In the genomic region with DNA sequence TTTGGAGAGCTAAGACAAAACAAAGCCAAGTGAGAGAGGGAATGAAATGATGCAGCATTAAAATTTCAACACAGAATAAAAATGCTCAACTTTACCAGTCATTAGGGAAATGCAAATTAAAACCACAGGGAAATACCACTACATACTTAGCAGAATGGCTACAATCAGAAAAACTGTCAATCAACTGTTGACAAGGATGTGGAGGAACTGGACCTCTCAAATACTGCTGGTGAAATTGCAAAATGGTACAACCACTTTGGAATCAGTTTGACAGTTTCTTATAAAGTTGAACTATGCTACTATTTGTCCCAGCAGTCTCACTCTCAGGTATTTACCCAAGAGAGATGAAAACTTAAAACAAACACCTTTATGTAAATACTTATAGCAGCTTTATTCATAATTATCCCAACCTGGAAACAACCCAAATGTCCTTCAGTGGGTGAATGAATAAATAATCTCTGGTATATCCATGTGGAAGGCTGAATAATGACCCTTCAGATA, we compare ENCODE assay signal across 17 cellular contexts. TPM values are rescaled to one million over a fixed set of nuclear protein-coding genes. Genes with fewer than 3 reads are reported as not detected.
DNase-seq lines count a peak whose midpoint lies in the region; ATAC-seq and TF ChIP-seq lines count a peak whose summit lies in the region.
"Had no signal": no experiment of that assay in that cellular context is flagged by ENCODE, and none has a peak within 500 bp of the region (broad histone marks: within the 10 kb centered on the region; RNA-seq: fewer than 3 reads in every experiment).

No MANE protein-coding gene starts in this region.

- ATAC-seq in Panc1: no peak
- ATAC-seq in esophagus mucosa: peak; percentile 46
- ATAC-seq: HepG2 had no signal

- in situ Hi-C loops in Panc1 (cut with HindIII; ENCODE audit: low pct_unique_long_range_greater_than_20kb, low sequenced_read_pairs): no loop called here

- H3F3A ChIP-seq in smooth muscle cell (ENCODE audit: low read depth): peaks cover 2% of the 10 kb centered on the region

- H3K27me3 ChIP-seq in Panc1 (ENCODE audit: control insufficient read depth, insufficient read depth, low read length) (no peaks in the 10 kb centered on the region), smooth muscle cell (ENCODE audit: low read depth) (no peaks in the 10 kb centered on the region)

- H3K4me3 ChIP-seq in Panc1 (ENCODE audit: low read depth in 2 of 2, low read length in 2 of 2) (no peak overlapping the region), smooth muscle cell (no peak overlapping the region)

- H3K27ac ChIP-seq in Panc1 (ENCODE audit: low read length) (0 out of 2 replicates have a peak overlapping the region, but pooled peaks have one; percentile 18), smooth muscle cell (ENCODE audit: low read depth) (peak overlapping the region; percentile 36)
- H3K27ac ChIP-seq: 22Rv1, KMS-11 had no signal

- no TSS peak for BruUV-seq in Panc1 (replicated peaks; lab: Mats Ljungman, UMichigan)

- peaks cover 11% of the 10 kb centered on the region for H3K4me1 ChIP-seq in Panc1 (ENCODE audit: control insufficient read depth, insufficient read depth, low read length)
- H3K4me1 ChIP-seq in smooth muscle cell (ENCODE audit: low read depth): peaks cover 5% of the 10 kb centered on the region

- no peaks in the 10 kb centered on the region for H3K36me3 ChIP-seq in Panc1 (ENCODE audit: control insufficient read depth, insufficient read depth, low read length)
- no peaks in the 10 kb centered on the region for H3K36me3 ChIP-seq in smooth muscle cell (ENCODE audit: low read depth)

- no peaks in the 10 kb centered on the region for H4K20me1 ChIP-seq in smooth muscle cell (ENCODE audit: low read depth)

- H2AFZ ChIP-seq in smooth muscle cell (ENCODE audit: low read depth): no peak overlapping the region

- H3K4me2 ChIP-seq in smooth muscle cell: no peak overlapping the region
- H3K4me2 ChIP-seq: KMS-11 had no signal

- H3K79me2 ChIP-seq in smooth muscle cell (ENCODE audit: low read depth): no peaks in the 10 kb centered on the region

- CTCF ChIA-PET in Panc1 (lab: Charles Lee): no interaction called here

- H3K9me3 ChIP-seq in Panc1 (ENCODE audit: control insufficient read depth, insufficient read depth, low read depth, low read length) (peaks cover 6% of the 10 kb centered on the region; the same call in 1 of the 2 replicates), smooth muscle cell (replicated peaks; ENCODE audit: low read depth) (no peaks in the 10 kb centered on the region)

- POLR2A ChIA-PET in Panc1 (lab: Charles Lee): interaction anchor here (0.7 kb wide), 1 partner anchor 349 kb away, joined by 3 read pairs; no protein-coding TSS in a partner anchor

- intact Hi-C loops in Panc1 (cut with micrococcal nuclease; ENCODE audit: unreplicated experiment): no loop called here

- DNase-seq in DMS53 (lab: John Stamatoyannopoulos, UW): peak; percentile 29
- no peak for DNase-seq in DMS53 treated with DMSO at 0.1 percent for 48 hours (lab: John Stamatoyannopoulos, UW; ENCODE audit: unreplicated experiment)
- DNase-seq in Panc1 (ENCODE audit: low read depth, low spot score): no peak
- no peak for DNase-seq in smooth muscle cell (lab: John Stamatoyannopoulos, UW; ENCODE audit: unreplicated experiment)
- DNase-seq in OCI-M2 (lab: John Stamatoyannopoulos, UW; ENCODE audit: unreplicated experiment): no peak
- DNase-seq in NCI-H1694 treated with DMSO at 0.1 percent for 48 hours (lab: John Stamatoyannopoulos, UW): no peak
- no peak for DNase-seq in NCI-H2107 treated with DMSO at 0.1 percent for 48 hours (lab: John Stamatoyannopoulos, UW; ENCODE audit: unreplicated experiment)
- DNase-seq: CD8-positive, alpha-beta memory T cell; HFFc6; NCI-H1417 treated with DMSO at 0.1 percent for 48 hours; NCI-H2107; NCI-H748 treated with DMSO at 0.1 percent for 48 hours; RPMI8226 had no signal

- no peak overlapping the region for H3K9ac ChIP-seq in smooth muscle cell (ENCODE audit: low read depth)
- H3K9ac ChIP-seq: KMS-11 had no signal

- no peak for TF ChIP-seq CTCF in Panc1 (IDR thresholded peaks at IDR 0.05)
- TF ChIP-seq CTCF in smooth muscle cell (IDR thresholded peaks at IDR 0.05; ENCODE audit: borderline replicate concordance, insufficient read depth, poor library complexity, severe bottlenecking): no peak

RNA-seq across cellular contexts. Expression of gene KTN1, which starts 43.7 kb away (rescaled TPM):
- total RNA-seq in Panc1 (2021; ENCODE audit: unreplicated experiment): 310 TPM
- 139 TPM for polyA plus RNA-seq in Panc1 (2012; ENCODE audit: insufficient read length)
- total RNA-seq in esophagus mucosa: 80.7 TPM
- 117 and 119 TPM in 2 replicates for total RNA-seq in smooth muscle cell
- polyA plus RNA-seq in smooth muscle cell: 84.8 and 148 TPM in 2 replicates
